Comparison of ENCODE assay signal across 1 cellular context in the genomic region with DNA sequence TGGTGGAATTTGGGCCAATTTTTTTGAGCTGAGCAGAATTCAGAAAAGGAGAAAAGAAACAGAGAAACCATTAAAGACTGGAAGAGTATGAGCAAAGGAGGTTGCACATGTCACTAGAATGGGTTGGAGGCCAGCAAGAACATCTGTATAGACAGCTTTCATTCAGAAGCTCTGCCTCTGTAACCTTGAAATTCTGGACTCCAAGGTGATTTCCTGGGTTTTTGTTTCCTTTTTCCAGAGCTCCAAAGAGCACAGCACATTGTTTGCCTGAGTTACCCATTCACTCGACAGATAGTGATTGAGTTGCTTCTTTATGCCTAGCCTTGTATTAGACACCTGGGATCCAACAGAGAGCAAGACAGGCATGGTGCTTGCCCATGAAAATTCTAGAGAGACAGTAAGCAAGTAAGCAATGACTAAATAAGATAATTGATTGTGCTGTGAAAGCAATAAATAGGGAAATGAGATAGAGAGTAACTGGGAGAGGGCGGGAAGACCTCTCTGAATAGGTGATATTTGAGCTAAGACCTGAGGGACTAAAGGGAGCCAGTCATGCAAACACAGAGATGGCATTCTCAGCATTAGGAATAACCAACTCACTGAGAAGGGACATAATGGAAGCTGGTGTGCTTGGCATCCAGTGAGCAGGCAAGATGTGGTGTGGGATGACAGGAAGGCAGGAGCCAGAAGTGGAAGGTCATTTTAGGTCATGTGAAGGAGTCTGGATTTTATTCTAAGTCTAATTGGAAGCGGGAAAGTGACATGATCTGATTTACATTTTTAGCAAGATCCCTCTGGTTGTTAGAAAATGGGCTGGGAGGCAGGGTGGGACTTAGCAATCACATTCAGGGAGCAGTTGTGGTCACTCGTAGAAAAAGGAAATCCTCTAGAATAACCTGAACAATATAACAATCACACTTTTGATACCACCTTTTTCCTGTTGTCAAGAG.
TF ChIP-seq lines count a peak whose summit lies in the region.

No MANE protein-coding gene starts in this region.

TF ChIP-seq in HepG2, 621 proteins besides CTCF, POLR2A, EP300 and RAD21 (continued from another document and continues in another):
- no peak for TF ChIP-seq ZFP62 (CRISPR knock-in tag; IDR thresholded peaks at IDR 0.05)
- TF ChIP-seq ZNF430 (CRISPR knock-in tag; IDR thresholded peaks at IDR 0.05) = peak; percentile 55; the same call in 1 of the 2 replicates
- TF ChIP-seq NKX3-1 (CRISPR knock-in tag; IDR thresholded peaks at IDR 0.05) = 0 out of 2 replicates have a peak, but pooled peaks have one; percentile 20
- TF ChIP-seq, protein P1, sequence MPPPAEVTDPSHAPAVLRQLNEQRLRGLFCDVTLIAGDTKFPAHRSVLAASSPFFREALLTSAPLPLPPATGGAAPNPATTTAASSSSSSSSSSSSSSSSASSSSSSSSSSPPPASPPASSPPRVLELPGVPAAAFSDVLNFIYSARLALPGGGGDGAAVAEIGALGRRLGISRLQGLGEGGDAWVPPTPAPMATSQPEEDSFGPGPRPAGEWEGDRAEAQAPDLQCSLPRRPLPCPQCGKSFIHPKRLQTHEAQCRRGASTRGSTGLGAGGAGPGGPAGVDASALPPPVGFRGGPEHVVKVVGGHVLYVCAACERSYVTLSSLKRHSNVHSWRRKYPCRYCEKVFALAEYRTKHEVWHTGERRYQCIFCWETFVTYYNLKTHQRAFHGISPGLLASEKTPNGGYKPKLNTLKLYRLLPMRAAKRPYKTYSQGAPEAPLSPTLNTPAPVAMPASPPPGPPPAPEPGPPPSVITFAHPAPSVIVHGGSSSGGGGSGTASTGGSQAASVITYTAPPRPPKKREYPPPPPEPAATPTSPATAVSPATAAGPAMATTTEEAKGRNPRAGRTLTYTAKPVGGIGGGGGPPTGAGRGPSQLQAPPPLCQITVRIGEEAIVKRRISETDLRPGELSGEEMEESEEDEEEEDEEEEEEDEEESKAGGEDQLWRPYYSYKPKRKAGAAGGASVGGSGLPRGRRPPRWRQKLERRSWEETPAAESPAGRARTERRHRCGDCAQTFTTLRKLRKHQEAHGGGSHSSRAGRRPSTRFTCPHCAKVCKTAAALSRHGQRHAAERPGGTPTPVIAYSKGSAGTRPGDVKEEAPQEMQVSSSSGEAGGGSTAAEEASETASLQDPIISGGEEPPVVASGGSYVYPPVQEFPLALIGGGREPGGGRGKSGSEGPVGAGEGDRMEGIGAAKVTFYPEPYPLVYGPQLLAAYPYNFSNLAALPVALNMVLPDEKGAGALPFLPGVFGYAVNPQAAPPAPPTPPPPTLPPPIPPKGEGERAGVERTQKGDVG (CRISPR knock-in tag; IDR thresholded peaks at IDR 0.05; ENCODE audit: borderline replicate concordance) = no peak
- TF ChIP-seq ZNF30 (CRISPR knock-in tag; IDR thresholded peaks at IDR 0.05) = no peak
- no peak for TF ChIP-seq TCF7L2 (IDR thresholded peaks at IDR 0.05; ENCODE audit: low read depth, low read length)
- no peak for TF ChIP-seq RBAK (CRISPR knock-in tag; IDR thresholded peaks at IDR 0.05)
- TF ChIP-seq, protein P2, sequence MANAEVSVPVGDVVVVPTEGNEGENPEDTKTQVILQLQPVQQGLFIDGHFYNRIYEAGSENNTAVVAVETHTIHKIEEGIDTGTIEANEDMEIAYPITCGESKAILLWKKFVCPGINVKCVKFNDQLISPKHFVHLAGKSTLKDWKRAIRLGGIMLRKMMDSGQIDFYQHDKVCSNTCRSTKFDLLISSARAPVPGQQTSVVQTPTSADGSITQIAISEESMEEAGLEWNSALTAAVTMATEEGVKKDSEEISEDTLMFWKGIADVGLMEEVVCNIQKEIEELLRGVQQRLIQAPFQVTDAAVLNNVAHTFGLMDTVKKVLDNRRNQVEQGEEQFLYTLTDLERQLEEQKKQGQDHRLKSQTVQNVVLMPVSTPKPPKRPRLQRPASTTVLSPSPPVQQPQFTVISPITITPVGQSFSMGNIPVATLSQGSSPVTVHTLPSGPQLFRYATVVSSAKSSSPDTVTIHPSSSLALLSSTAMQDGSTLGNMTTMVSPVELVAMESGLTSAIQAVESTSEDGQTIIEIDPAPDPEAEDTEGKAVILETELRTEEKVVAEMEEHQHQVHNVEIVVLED (CRISPR knock-in tag; IDR thresholded peaks at IDR 0.05; ENCODE audit: borderline replicate concordance) = no peak
- TF ChIP-seq, protein P3, sequence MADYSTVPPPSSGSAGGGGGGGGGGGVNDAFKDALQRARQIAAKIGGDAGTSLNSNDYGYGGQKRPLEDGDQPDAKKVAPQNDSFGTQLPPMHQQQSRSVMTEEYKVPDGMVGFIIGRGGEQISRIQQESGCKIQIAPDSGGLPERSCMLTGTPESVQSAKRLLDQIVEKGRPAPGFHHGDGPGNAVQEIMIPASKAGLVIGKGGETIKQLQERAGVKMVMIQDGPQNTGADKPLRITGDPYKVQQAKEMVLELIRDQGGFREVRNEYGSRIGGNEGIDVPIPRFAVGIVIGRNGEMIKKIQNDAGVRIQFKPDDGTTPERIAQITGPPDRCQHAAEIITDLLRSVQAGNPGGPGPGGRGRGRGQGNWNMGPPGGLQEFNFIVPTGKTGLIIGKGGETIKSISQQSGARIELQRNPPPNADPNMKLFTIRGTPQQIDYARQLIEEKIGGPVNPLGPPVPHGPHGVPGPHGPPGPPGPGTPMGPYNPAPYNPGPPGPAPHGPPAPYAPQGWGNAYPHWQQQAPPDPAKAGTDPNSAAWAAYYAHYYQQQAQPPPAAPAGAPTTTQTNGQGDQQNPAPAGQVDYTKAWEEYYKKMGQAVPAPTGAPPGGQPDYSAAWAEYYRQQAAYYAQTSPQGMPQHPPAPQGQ (CRISPR knock-in tag; IDR thresholded peaks at IDR 0.05; ENCODE audit: borderline replicate concordance) = no peak
- TF ChIP-seq ZFY (CRISPR knock-in tag; IDR thresholded peaks at IDR 0.05) = peak; percentile 25; the same call in 1 of the 2 replicates
- peak; percentile 74; the same call in 1 of the 2 replicates for TF ChIP-seq MED13 (CRISPR knock-in tag; IDR thresholded peaks at IDR 0.05)
- TF ChIP-seq NONO (IDR thresholded peaks at IDR 0.05) = no peak
- TF ChIP-seq NONO (CRISPR knock-in tag; conservative IDR thresholded peaks at IDR 0.05) = peak; percentile 32; the same call in 1 of the 2 replicates
- no peak for TF ChIP-seq ZBTB21 (CRISPR knock-in tag; IDR thresholded peaks at IDR 0.05)
- peak; percentile 74 for TF ChIP-seq MED8 (CRISPR knock-in tag; IDR thresholded peaks at IDR 0.05; ENCODE audit: insufficient replicate concordance)
- TF ChIP-seq, protein P4, sequence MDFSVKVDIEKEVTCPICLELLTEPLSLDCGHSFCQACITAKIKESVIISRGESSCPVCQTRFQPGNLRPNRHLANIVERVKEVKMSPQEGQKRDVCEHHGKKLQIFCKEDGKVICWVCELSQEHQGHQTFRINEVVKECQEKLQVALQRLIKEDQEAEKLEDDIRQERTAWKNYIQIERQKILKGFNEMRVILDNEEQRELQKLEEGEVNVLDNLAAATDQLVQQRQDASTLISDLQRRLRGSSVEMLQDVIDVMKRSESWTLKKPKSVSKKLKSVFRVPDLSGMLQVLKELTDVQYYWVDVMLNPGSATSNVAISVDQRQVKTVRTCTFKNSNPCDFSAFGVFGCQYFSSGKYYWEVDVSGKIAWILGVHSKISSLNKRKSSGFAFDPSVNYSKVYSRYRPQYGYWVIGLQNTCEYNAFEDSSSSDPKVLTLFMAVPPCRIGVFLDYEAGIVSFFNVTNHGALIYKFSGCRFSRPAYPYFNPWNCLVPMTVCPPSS (IDR thresholded peaks at IDR 0.05) = no peak
- TF ChIP-seq PAF1 (CRISPR knock-in tag; IDR thresholded peaks at IDR 0.05) = no peak
- no peak for TF ChIP-seq ZNF446 (CRISPR knock-in tag; IDR thresholded peaks at IDR 0.05)
- TF ChIP-seq, protein P5, sequence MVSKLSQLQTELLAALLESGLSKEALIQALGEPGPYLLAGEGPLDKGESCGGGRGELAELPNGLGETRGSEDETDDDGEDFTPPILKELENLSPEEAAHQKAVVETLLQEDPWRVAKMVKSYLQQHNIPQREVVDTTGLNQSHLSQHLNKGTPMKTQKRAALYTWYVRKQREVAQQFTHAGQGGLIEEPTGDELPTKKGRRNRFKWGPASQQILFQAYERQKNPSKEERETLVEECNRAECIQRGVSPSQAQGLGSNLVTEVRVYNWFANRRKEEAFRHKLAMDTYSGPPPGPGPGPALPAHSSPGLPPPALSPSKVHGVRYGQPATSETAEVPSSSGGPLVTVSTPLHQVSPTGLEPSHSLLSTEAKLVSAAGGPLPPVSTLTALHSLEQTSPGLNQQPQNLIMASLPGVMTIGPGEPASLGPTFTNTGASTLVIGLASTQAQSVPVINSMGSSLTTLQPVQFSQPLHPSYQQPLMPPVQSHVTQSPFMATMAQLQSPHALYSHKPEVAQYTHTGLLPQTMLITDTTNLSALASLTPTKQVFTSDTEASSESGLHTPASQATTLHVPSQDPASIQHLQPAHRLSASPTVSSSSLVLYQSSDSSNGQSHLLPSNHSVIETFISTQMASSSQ (IDR thresholded peaks at IDR 0.05; ENCODE audit: low read depth) = peak; percentile 44; the same call in 1 of the 2 replicates
- TF ChIP-seq, protein P5 (CRISPR knock-in tag; IDR thresholded peaks at IDR 0.05; ENCODE audit: borderline replicate concordance) = peak; percentile 85
- no peak for TF ChIP-seq ZNF768 (CRISPR knock-in tag; IDR thresholded peaks at IDR 0.05)
- TF ChIP-seq, protein P6, sequence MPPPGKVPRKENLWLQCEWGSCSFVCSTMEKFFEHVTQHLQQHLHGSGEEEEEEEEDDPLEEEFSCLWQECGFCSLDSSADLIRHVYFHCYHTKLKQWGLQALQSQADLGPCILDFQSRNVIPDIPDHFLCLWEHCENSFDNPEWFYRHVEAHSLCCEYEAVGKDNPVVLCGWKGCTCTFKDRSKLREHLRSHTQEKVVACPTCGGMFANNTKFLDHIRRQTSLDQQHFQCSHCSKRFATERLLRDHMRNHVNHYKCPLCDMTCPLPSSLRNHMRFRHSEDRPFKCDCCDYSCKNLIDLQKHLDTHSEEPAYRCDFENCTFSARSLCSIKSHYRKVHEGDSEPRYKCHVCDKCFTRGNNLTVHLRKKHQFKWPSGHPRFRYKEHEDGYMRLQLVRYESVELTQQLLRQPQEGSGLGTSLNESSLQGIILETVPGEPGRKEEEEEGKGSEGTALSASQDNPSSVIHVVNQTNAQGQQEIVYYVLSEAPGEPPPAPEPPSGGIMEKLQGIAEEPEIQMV (CRISPR knock-in tag; IDR thresholded peaks at IDR 0.05; ENCODE audit: low read depth) = no peak
- TF ChIP-seq SMAD1 (CRISPR knock-in tag; IDR thresholded peaks at IDR 0.05; ENCODE audit: borderline replicate concordance, low read depth) = no peak
- TF ChIP-seq, protein P7, sequence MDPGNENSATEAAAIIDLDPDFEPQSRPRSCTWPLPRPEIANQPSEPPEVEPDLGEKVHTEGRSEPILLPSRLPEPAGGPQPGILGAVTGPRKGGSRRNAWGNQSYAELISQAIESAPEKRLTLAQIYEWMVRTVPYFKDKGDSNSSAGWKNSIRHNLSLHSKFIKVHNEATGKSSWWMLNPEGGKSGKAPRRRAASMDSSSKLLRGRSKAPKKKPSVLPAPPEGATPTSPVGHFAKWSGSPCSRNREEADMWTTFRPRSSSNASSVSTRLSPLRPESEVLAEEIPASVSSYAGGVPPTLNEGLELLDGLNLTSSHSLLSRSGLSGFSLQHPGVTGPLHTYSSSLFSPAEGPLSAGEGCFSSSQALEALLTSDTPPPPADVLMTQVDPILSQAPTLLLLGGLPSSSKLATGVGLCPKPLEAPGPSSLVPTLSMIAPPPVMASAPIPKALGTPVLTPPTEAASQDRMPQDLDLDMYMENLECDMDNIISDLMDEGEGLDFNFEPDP (CRISPR knock-in tag; conservative IDR thresholded peaks at IDR 0.05) = no peak
- TF ChIP-seq, protein P8, sequence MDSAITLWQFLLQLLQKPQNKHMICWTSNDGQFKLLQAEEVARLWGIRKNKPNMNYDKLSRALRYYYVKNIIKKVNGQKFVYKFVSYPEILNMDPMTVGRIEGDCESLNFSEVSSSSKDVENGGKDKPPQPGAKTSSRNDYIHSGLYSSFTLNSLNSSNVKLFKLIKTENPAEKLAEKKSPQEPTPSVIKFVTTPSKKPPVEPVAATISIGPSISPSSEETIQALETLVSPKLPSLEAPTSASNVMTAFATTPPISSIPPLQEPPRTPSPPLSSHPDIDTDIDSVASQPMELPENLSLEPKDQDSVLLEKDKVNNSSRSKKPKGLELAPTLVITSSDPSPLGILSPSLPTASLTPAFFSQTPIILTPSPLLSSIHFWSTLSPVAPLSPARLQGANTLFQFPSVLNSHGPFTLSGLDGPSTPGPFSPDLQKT (CRISPR knock-in tag; IDR thresholded peaks at IDR 0.05; ENCODE audit: borderline replicate concordance) = no peak
- TF ChIP-seq ZNF605 (CRISPR knock-in tag; IDR thresholded peaks at IDR 0.05) = no peak
- TF ChIP-seq, protein P9, sequence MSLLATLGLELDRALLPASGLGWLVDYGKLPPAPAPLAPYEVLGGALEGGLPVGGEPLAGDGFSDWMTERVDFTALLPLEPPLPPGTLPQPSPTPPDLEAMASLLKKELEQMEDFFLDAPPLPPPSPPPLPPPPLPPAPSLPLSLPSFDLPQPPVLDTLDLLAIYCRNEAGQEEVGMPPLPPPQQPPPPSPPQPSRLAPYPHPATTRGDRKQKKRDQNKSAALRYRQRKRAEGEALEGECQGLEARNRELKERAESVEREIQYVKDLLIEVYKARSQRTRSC (CRISPR knock-in tag; IDR thresholded peaks at IDR 0.05; ENCODE audit: low read depth) = no peak
- TF ChIP-seq, protein P10, sequence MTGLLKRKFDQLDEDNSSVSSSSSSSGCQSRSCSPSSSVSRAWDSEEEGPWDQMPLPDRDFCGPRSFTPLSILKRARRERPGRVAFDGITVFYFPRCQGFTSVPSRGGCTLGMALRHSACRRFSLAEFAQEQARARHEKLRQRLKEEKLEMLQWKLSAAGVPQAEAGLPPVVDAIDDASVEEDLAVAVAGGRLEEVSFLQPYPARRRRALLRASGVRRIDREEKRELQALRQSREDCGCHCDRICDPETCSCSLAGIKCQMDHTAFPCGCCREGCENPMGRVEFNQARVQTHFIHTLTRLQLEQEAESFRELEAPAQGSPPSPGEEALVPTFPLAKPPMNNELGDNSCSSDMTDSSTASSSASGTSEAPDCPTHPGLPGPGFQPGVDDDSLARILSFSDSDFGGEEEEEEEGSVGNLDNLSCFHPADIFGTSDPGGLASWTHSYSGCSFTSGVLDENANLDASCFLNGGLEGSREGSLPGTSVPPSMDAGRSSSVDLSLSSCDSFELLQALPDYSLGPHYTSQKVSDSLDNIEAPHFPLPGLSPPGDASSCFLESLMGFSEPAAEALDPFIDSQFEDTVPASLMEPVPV (CRISPR knock-in tag; IDR thresholded peaks at IDR 0.05) = no peak
